Comparison of ENCODE assay signal across 30 cellular contexts in the genomic region with DNA sequence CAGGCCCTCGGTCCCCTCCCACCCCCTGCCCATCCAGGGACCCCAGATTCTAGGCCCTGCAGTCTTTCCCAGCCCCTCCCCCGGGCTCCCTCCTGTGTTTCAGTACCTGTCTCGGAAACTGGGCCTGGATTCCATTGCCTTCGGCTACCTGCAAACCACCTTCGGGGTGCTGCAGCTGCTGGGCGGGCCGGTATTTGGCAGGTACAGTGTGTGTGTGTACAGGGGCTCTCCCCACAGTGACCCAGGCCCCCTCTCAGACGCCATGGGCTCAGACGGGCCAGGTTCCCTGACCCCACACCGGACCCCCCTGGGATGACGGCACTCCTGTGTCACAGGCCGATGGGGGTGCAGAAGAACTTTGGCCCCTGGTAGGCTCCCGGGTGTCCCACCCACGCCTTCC. TPM values are rescaled to one million over a fixed set of nuclear protein-coding genes. Genes with fewer than 3 reads are reported as not detected.
"Had no signal": no experiment of that assay in that cellular context is flagged by ENCODE, and none has a peak within 500 bp of the region (broad histone marks: within the 10 kb centered on the region; RNA-seq: fewer than 3 reads in every experiment).

No MANE protein-coding gene starts in this region.

- H3K4me3 ChIP-seq: neural progenitor cell, pancreas, prostate gland, right atrium auricular region, sigmoid colon, stomach, thoracic aorta, thyroid gland, upper lobe of left lung, vagina had no signal

- H3K27me3 Mint-ChIP-seq: stimulated activated naive CD8-positive, alpha-beta T cell treated with anti-CD3 and anti-CD28 coated beads, Interleukin-15, Interleukin-2, amounts not matched to agents 100 ng/mL and 50 ng/mL, for 24 hours had no signal

- H3K4me1 ChIP-seq: neural progenitor cell had no signal

- DNase-seq: natural killer cell; nucleus accumbens; retina; sigmoid colon; small intestine; stimulated activated CD4-positive, alpha-beta T cell treated with anti-CD3 and anti-CD28 coated beads, Interleukin-15, amount 100 ng/mL, for 24 hours; stimulated activated CD4-positive, alpha-beta T cell treated with anti-CD3 and anti-CD28 coated beads, Interleukin-2, amount 100 ng/mL, for 24 hours; stimulated activated CD4-positive, alpha-beta T cell treated with anti-CD3 and anti-CD28 coated beads, Interleukin-2, amount 100 ng/mL, for 48 hours; stimulated activated CD4-positive, alpha-beta T cell treated with anti-CD3 and anti-CD28 coated beads, Interleukin-4, amount 100 ng/mL, for 24 hours; stimulated activated naive B cell treated with anti-CD40 and anti-IgM and Interleukin-4, amounts not matched to agents 10 μg/mL and 1 μg/mL and 100 μg/mL, for 72 hours; stimulated activated naive CD4-positive, alpha-beta T cell treated with Interleukin-2 at 50 U/mL for 16 hours; stomach; thyroid gland; trophoblast cell had no signal

- H3K9ac ChIP-seq: neural progenitor cell had no signal

- H3K27me3 ChIP-seq: neural progenitor cell, pancreas, right atrium auricular region, thyroid gland, upper lobe of left lung, vagina had no signal

- H3K36me3 Mint-ChIP-seq: natural killer cell, neural progenitor cell had no signal

- ATAC-seq: natural killer cell; pancreas; stimulated activated effector memory CD8-positive, alpha-beta T cell treated with anti-CD3 and anti-CD28 coated beads, Interleukin-12 subunit alpha, Interleukin-12 subunit beta, amount 100 ng/mL, for 72 hours; stimulated activated naive B cell treated with anti-CD40 and anti-IgM and Interleukin-4, amounts not matched to agents 10 μg/mL and 1 μg/mL and 100 μg/mL, for 72 hours had no signal

- H3K4me2 ChIP-seq: neural progenitor cell had no signal

- H2AFZ ChIP-seq: neural progenitor cell had no signal

- H3K27ac ChIP-seq: neural progenitor cell, neutrophil, pancreas, prostate gland, right atrium auricular region, sigmoid colon, stomach, thoracic aorta, thyroid gland, tibial nerve, upper lobe of left lung, vagina had no signal

- H3K27ac Mint-ChIP-seq: natural killer cell; nephron; neural progenitor cell; stimulated activated effector memory CD8-positive, alpha-beta T cell treated with anti-CD3 and anti-CD28 coated beads, Interleukin-12 subunit alpha, Interleukin-12 subunit beta, amount 100 ng/mL, for 72 hours; stimulated activated naive B cell treated with anti-CD40 and anti-IgM and Interleukin-4, amounts not matched to agents 10 μg/mL and 1 μg/mL and 100 μg/mL, for 72 hours; stimulated activated naive CD8-positive, alpha-beta T cell treated with anti-CD3 and anti-CD28 coated beads, Interleukin-15, Interleukin-2, amounts not matched to agents 100 ng/mL and 50 ng/mL, for 24 hours had no signal

- H3K9me3 ChIP-seq: neutrophil, pancreas, prostate gland, right atrium auricular region, sigmoid colon, stomach, thoracic aorta, thyroid gland, upper lobe of left lung, vagina had no signal

- H3K4me3 Mint-ChIP-seq: natural killer cell; nephron; neural progenitor cell; stimulated activated effector memory CD8-positive, alpha-beta T cell treated with anti-CD3 and anti-CD28 coated beads, Interleukin-12 subunit alpha, Interleukin-12 subunit beta, amount 100 ng/mL, for 72 hours; stimulated activated naive B cell treated with anti-CD40 and anti-IgM and Interleukin-4, amounts not matched to agents 10 μg/mL and 1 μg/mL and 100 μg/mL, for 72 hours; stimulated activated naive CD8-positive, alpha-beta T cell treated with anti-CD3 and anti-CD28 coated beads, Interleukin-15, Interleukin-2, amounts not matched to agents 100 ng/mL and 50 ng/mL, for 24 hours had no signal

- H3K36me3 ChIP-seq: neural progenitor cell, pancreas, prostate gland, right atrium auricular region, sigmoid colon, stomach, thoracic aorta, thyroid gland, upper lobe of left lung, vagina had no signal

- FAIRE-seq: pancreas, small intestine, urothelium cell line had no signal

RNA-seq across cellular contexts. Expression of gene PHLDA2, which starts 21.1 kb away (rescaled TPM):
- total RNA-seq: skeletal muscle tissue, temporal lobe had no signal
- polyA plus RNA-seq: neural cell had no signal
